ENCODE assay signal across 16 cellular contexts in the genomic region with DNA sequence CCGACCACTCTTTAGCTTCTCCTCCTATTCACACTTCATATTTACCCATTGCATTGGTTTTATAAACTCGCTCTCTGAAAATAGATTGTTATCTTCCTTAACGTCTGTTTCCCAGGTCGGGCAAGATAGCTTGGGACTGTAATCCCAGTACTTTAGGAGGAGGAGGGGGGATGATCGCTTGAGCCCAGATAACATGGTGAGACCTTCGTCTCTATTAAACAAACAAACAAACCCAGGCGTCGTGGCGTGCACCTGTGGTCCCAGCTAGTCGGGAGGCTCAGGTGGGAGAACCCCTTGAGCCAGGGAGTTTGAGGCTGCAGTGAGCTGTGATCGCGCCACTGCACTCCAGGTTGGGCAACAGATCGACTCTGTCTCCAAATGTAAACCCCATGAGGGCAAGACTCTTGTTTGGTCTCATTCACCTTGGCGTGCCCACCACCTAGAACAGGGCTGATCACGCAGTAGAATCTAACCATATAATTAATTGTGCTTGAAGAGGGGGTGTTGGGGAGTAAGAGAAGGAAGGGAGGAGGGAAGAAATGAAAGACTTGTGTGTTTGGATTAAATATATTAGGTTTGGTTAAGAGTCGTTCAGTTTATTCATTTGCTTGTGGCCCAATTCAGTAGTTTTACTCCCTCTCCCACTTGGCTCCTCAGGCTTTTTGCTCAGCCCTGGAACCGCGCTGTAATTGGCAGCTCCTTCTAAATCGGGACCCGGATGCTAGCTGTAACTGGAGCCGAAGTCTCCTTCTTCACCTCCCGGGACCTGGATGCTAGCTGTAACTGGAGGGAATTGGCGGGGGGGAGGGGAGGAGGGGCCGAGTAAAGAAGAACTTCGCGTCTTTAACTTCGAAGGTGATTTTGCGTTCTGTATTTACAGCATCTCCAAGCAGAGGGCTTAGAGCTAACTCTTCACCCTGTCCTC. TPM values are rescaled to one million over a fixed set of nuclear protein-coding genes. Genes with fewer than 3 reads are reported as not detected.
DNase-seq lines count a peak whose midpoint lies in the region; ATAC-seq and TF ChIP-seq lines count a peak whose summit lies in the region.
"Had no signal": no experiment of that assay in that cellular context is flagged by ENCODE, and none has a peak within 500 bp of the region (broad histone marks: within the 10 kb centered on the region; RNA-seq: fewer than 3 reads in every experiment).

No MANE protein-coding gene starts in this region.

- intact Hi-C loops in Calu3 (cut with micrococcal nuclease; ENCODE audit: unreplicated experiment): no loop called here
- intact Hi-C loops in naive thymus-derived CD4-positive, alpha-beta T cell (cut with micrococcal nuclease): loop anchor here (1.0 to 5.0 kb wide), 4 partner anchors 25 to 137 kb away; a partner anchor contains a TSS

- CTCF ChIA-PET in Calu3 (lab: Charles Lee): interaction anchor here (0.7 kb wide), 2 partner anchors 12 to 133 kb away, joined by 3 to 5 read pairs; no protein-coding TSS in a partner anchor
- CTCF ChIA-PET in naive thymus-derived CD4-positive, alpha-beta T cell (lab: Charles Lee): no interaction called here

- no peaks in the 10 kb centered on the region for H3K27me3 Mint-ChIP-seq in Calu3 (ENCODE audit: unreplicated experiment)
- H3K27me3 Mint-ChIP-seq in H9 (ENCODE audit: low read depth): peaks cover 99% of the 10 kb centered on the region
- H3K27me3 Mint-ChIP-seq in central memory CD8-positive, alpha-beta T cell: peaks cover 100% of the 10 kb centered on the region
- H3K27me3 Mint-ChIP-seq in naive thymus-derived CD4-positive, alpha-beta T cell: peaks cover 94 to 97% (median 96%) of the 10 kb centered on the region in 5 donors

- no CpG with 5 or more reads among the region's 28 CpGs for WGBS in H9 (ENCODE audit: extremely low coverage, insufficient read length, low lambda C conversion rate)

- no peak overlapping the region for H3K14ac ChIP-seq in H9 (ENCODE audit: insufficient read depth, low read length)

- H2AFZ ChIP-seq in H9 (ENCODE audit: low read length): no peak overlapping the region

- no peak overlapping the region for H2BK5ac ChIP-seq in H9 (ENCODE audit: insufficient read length, low read length)

- H4K8ac ChIP-seq in H9 (replicated peaks; ENCODE audit: insufficient read length, low read depth, low read length): no peak overlapping the region

- POLR2A ChIA-PET in naive thymus-derived CD4-positive, alpha-beta T cell (lab: Charles Lee): no interaction called here

- no peaks in the 10 kb centered on the region; the same call in 1 of the 2 replicates for H3K4me1 ChIP-seq in H9 (ENCODE audit: insufficient read depth, low read length)
- H3K4me1 ChIP-seq in naive thymus-derived CD4-positive, alpha-beta T cell (ENCODE audit: control insufficient read depth in 2 of 2, insufficient read depth in 2 of 2, low read length in 2 of 2): peaks cover 11 to 21% of the 10 kb centered on the region in 2 donors
- H3K4me1 ChIP-seq: breast epithelium had no signal

- H3K9ac ChIP-seq in H9 (ENCODE audit: extremely low read depth, insufficient read length, low read length): no peak overlapping the region

- no peak overlapping the region for H3T11ph ChIP-seq in H9 (ENCODE audit: low read length)

- ATAC-seq in central memory CD8-positive, alpha-beta T cell (replicated peaks; ENCODE audit: extremely low read depth, poor library complexity, severe bottlenecking): no peak
- ATAC-seq in naive thymus-derived CD4-positive, alpha-beta T cell: no peak
- ATAC-seq in GM21447 (IDR thresholded peaks at IDR 0.05; ENCODE audit: unreplicated experiment) (no peak), esophagus mucosa (no peak)

- no peak overlapping the region for H3K4me3 Mint-ChIP-seq in Calu3 (ENCODE audit: low read depth, unreplicated experiment)
- H3K4me3 Mint-ChIP-seq in H9: peak overlapping the region in 1 of 2 experiments; percentile 22; a peak in 2 of 5 replicates
- no peak overlapping the region for H3K4me3 Mint-ChIP-seq in central memory CD8-positive, alpha-beta T cell
- H3K4me3 Mint-ChIP-seq in naive thymus-derived CD4-positive, alpha-beta T cell: peak overlapping the region in 9 of 10 donors; percentile 2 to 77 (median 54)

- H3K27ac Mint-ChIP-seq in Calu3 (ENCODE audit: unreplicated experiment) (peak overlapping the region; percentile 43), H9 (no peak overlapping the region)
- H3K27ac Mint-ChIP-seq in central memory CD8-positive, alpha-beta T cell (ENCODE audit: low read depth): peak overlapping the region; percentile 3
- peak overlapping the region in 7 of 9 donors; percentile 62 to 89 (median 79) for H3K27ac Mint-ChIP-seq in naive thymus-derived CD4-positive, alpha-beta T cell
- H3K27ac Mint-ChIP-seq: mesothelial cell of epicardium had no signal

- no peaks in the 10 kb centered on the region for H4K20me1 ChIP-seq in H9 (ENCODE audit: control insufficient read depth, insufficient read depth, insufficient read length)

- H3K79me1 ChIP-seq in H9 (ENCODE audit: insufficient read depth, low read depth, low read length, poor library complexity, severe bottlenecking): no peaks in the 10 kb centered on the region

- H3K56ac ChIP-seq in H9 (ENCODE audit: insufficient read length, low read depth, low read length): no peak overlapping the region

- no peaks in the 10 kb centered on the region for H3K9me3 Mint-ChIP-seq in Calu3 (ENCODE audit: low read depth, unreplicated experiment)
- H3K9me3 Mint-ChIP-seq in H9: peaks cover 6 to 16% of the 10 kb centered on the region in 2 experiments
- H3K9me3 Mint-ChIP-seq in central memory CD8-positive, alpha-beta T cell: peaks cover 12% of the 10 kb centered on the region
- H3K9me3 Mint-ChIP-seq in naive thymus-derived CD4-positive, alpha-beta T cell: peaks cover 8 to 87% (median 50%) of the 10 kb centered on the region in 11 donors
- H3K9me3 Mint-ChIP-seq: mesothelial cell of epicardium had no signal

- peaks cover 30% of the 10 kb centered on the region for H3K4me1 Mint-ChIP-seq in Calu3 (ENCODE audit: low read depth, unreplicated experiment)
- H3K4me1 Mint-ChIP-seq in H9: peaks cover 36 to 53% of the 10 kb centered on the region in 2 experiments
- peaks cover 19% of the 10 kb centered on the region for H3K4me1 Mint-ChIP-seq in central memory CD8-positive, alpha-beta T cell
- peaks cover 11 to 44% (median 32%) of the 10 kb centered on the region in 7 donors for H3K4me1 Mint-ChIP-seq in naive thymus-derived CD4-positive, alpha-beta T cell

- DNase-seq in Calu3 (no peak), H9 (peak; percentile 80)
- no peak for DNase-seq in central memory CD8-positive, alpha-beta T cell (ENCODE audit: low spot score in 2 of 2)
- no peak for DNase-seq in naive thymus-derived CD4-positive, alpha-beta T cell
- no peak for DNase-seq in stimulated activated CD4-positive, alpha-beta T cell treated with anti-CD3 and anti-CD28 coated beads, Interleukin-4, amount 100 ng/mL, for 1 hour
- DNase-seq: effector memory CD4-positive, alpha-beta T cell; foreskin keratinocyte; NCI-H146 had no signal

- no peak overlapping the region for H3K18ac ChIP-seq in H9 (ENCODE audit: insufficient read length, low read depth, low read length)

- H3K4me3 ChIP-seq in naive thymus-derived CD4-positive, alpha-beta T cell (ENCODE audit: low read length): no peak overlapping the region
- H3K4me3 ChIP-seq: breast epithelium, psoas muscle, upper lobe of left lung had no signal

- TF ChIP-seq CTCF in Calu3 (IDR thresholded peaks at IDR 0.05; ENCODE audit: unreplicated experiment) (no peak), H9 (conservative IDR thresholded peaks at IDR 0.05) (no peak)

- H3K79me2 ChIP-seq in H9 (ENCODE audit: insufficient read depth, low read length): no peaks in the 10 kb centered on the region

- no peaks in the 10 kb centered on the region for H3K36me3 ChIP-seq in naive thymus-derived CD4-positive, alpha-beta T cell (ENCODE audit: control insufficient read depth in 2 of 3, insufficient read depth in 3 of 3, low read length in 3 of 3)
- H3K36me3 ChIP-seq: breast epithelium, upper lobe of left lung had no signal

- H3K4ac ChIP-seq in H9 (ENCODE audit: low read depth, low read length): no peak overlapping the region

- H2BK12ac ChIP-seq in H9 (ENCODE audit: insufficient read length, low read depth, low read length): no peak overlapping the region

- no peak overlapping the region for H3K4me2 ChIP-seq in H9 (ENCODE audit: insufficient read depth, insufficient read length, low read length)

- H2BK20ac ChIP-seq in H9 (ENCODE audit: low read depth, low read length, poor library complexity, severe bottlenecking): no peak overlapping the region

- H3K36me3 Mint-ChIP-seq in Calu3 (ENCODE audit: insufficient read depth, unreplicated experiment) (peaks cover 93% of the 10 kb centered on the region), H9 (ENCODE audit: insufficient read depth in 1 of 3, low read depth in 3 of 3) (peaks cover 0 to 3% (median 0%) of the 10 kb centered on the region in 3 experiments; a peak in 2 of 7 replicates)
- H3K36me3 Mint-ChIP-seq in central memory CD8-positive, alpha-beta T cell (ENCODE audit: insufficient read depth): peaks cover 34% of the 10 kb centered on the region
- H3K36me3 Mint-ChIP-seq in naive thymus-derived CD4-positive, alpha-beta T cell: peaks cover 0 to 31% (median 24%) of the 10 kb centered on the region in 5 donors

- H2BK120ac ChIP-seq in H9 (ENCODE audit: low read depth, low read length, poor library complexity, severe bottlenecking): no peak overlapping the region

- no peaks in the 10 kb centered on the region for H3K9me3 ChIP-seq in H9 (ENCODE audit: control insufficient read depth, low read depth, low read length)
- H3K9me3 ChIP-seq in naive thymus-derived CD4-positive, alpha-beta T cell (ENCODE audit: control insufficient read depth in 2 of 3, low read length in 3 of 3): peaks cover 0 to 37% (median 5%) of the 10 kb centered on the region in 3 experiments
- H3K9me3 ChIP-seq: breast epithelium, psoas muscle, upper lobe of left lung had no signal

- H3K23ac ChIP-seq in H9 (ENCODE audit: insufficient read length, low read depth, low read length): no peak overlapping the region

- peaks cover 87% of the 10 kb centered on the region for H3K27me3 ChIP-seq in H9 (ENCODE audit: insufficient read depth, low read length)
- H3K27me3 ChIP-seq in naive thymus-derived CD4-positive, alpha-beta T cell (ENCODE audit: control insufficient read depth in 2 of 2, insufficient read depth in 2 of 2, low read length in 2 of 2): peaks cover 74 to 88% of the 10 kb centered on the region in 2 donors

- H4K91ac ChIP-seq in H9 (ENCODE audit: insufficient read length, low read depth, low read length): no peak overlapping the region

- H4K5ac ChIP-seq in H9 (ENCODE audit: insufficient read length, low read depth, low read length): no peak overlapping the region

- BruUV-seq in Calu3 (replicated peaks; lab: Mats Ljungman, UMichigan): no TSS peak

- no peak overlapping the region for H3K27ac ChIP-seq in H9 (ENCODE audit: insufficient read length, low read depth, low read length)
- no peak overlapping the region for H3K27ac ChIP-seq in naive thymus-derived CD4-positive, alpha-beta T cell (ENCODE audit: low read depth, low read length)
- H3K27ac ChIP-seq: breast epithelium, C4-2B, foreskin keratinocyte, psoas muscle, upper lobe of left lung had no signal

- H2BK15ac ChIP-seq in H9 (ENCODE audit: low read depth, low read length): no peak overlapping the region

- H3K23me2 ChIP-seq in H9 (ENCODE audit: insufficient read length, low read depth, low read length, poor library complexity, severe bottlenecking): peaks cover 4% of the 10 kb centered on the region

- no peak overlapping the region for H2AK5ac ChIP-seq in H9 (ENCODE audit: insufficient read length, low read length)

RNA-seq across cellular contexts. Expression of a gene that starts 24.9 kb away (rescaled TPM):
- 257 and 284 TPM in 2 replicates for total RNA-seq in Calu3 (2022)
- total RNA-seq in H9 (2021): 0.35 TPM in 1 of 2 replicates, not detected in the other
- 10 to 100 TPM in 1 of 5 experiments, 1 to 10 TPM in 1, under 1 TPM in 2, not detected in 1; 0.43 to 21.7 (median 1.7) TPM for total RNA-seq in naive thymus-derived CD4-positive, alpha-beta T cell
- under 1 TPM in 1 of 2 donors, not detected in 1; 0.79 TPM for polyA plus RNA-seq in naive thymus-derived CD4-positive, alpha-beta T cell
- total RNA-seq in esophagus mucosa: 7.7 TPM
- total RNA-seq: SK-MEL-5 had no signal

RNA-seq across cellular contexts. Expression of a gene that starts 25.3 kb away (rescaled TPM):
- total RNA-seq in Calu3 (2022) (8.9 and 10.5 TPM in 2 replicates), H9 (2021) (not detected in 2 replicates), esophagus mucosa (1.0 TPM)
- 1 to 10 TPM in 1 of 5 experiments, under 1 TPM in 2, not detected in 2; 0.21 to 3.5 (median 0.61) TPM for total RNA-seq in naive thymus-derived CD4-positive, alpha-beta T cell
- not detected for polyA plus RNA-seq in naive thymus-derived CD4-positive, alpha-beta T cell
- total RNA-seq: SK-MEL-5 had no signal
- polyA plus RNA-seq: psoas muscle had no signal

RNA-seq across cellular contexts. Expression of a gene that starts 39.8 kb away (rescaled TPM):
- total RNA-seq in Calu3 (2022) (30.4 and 35.2 TPM in 2 replicates), H9 (2021) (0.13 and 0.48 TPM in 2 replicates), esophagus mucosa (75.6 TPM)
- 1 to 10 TPM in 2 of 5 experiments, under 1 TPM in 1, not detected in 2; 0.32 to 4.1 (median 1.6) TPM for total RNA-seq in naive thymus-derived CD4-positive, alpha-beta T cell
- polyA plus RNA-seq in naive thymus-derived CD4-positive, alpha-beta T cell: not detected
- total RNA-seq: SK-MEL-5 had no signal

Comparison
In these comparisons a context has a peak if more than half of its experiments do, and no peak if none do; other contexts are left out.
1. H3K27ac Mint-ChIP-seq: peak in Calu3 (single experiment), central memory CD8-positive, alpha-beta T cell (single experiment) and naive thymus-derived CD4-positive, alpha-beta T cell (7 of 9); none in H9 (0 of 3).
2. H3K4me3 Mint-ChIP-seq: peak in naive thymus-derived CD4-positive, alpha-beta T cell (9 of 10); none in Calu3 (single experiment) and central memory CD8-positive, alpha-beta T cell (single experiment).
3. RNA of a gene that starts 24.9 kb away (total RNA-seq): 257 to 284 TPM in Calu3; 7.7 TPM in esophagus mucosa (single experiment), 0.43 to 21.7 TPM in naive thymus-derived CD4-positive, alpha-beta T cell and 0.35 TPM in H9; every median in the first group is over 10 times any median in the second.